Comparison of ENCODE assay signal across 8 cellular contexts in genomic region chr12:11653215-11653753, GRCh38. TPM values are rescaled to one million over a fixed set of nuclear protein-coding genes. Genes with fewer than 3 reads are reported as not detected.
A peak's percentile ranks its signal among the peaks of the same experiment; 100 is the strongest.
DNase-seq lines count a peak whose midpoint lies in the region; ATAC-seq and TF ChIP-seq lines count a peak whose summit lies in the region.

No MANE protein-coding gene starts in this region.

- no peak for TF ChIP-seq CTCF in hepatocyte (IDR thresholded peaks at IDR 0.05; ENCODE audit: poor library complexity)

- peaks cover 26 to 68% (median 56%) of the 10 kb centered on the region in 4 donors for H3K4me1 Mint-ChIP-seq in CD4-positive, CD25-positive, alpha-beta regulatory T cell
- peaks cover 52% of the 10 kb centered on the region for H3K4me1 Mint-ChIP-seq in activated CD8-positive, alpha-beta memory T cell treated with anti-CD3 and anti-CD28 coated beads, Interleukin-2, amount 10 ng/mL, durations not matched to agents 7 days and 5 days

- ATAC-seq in CD4-positive, CD25-positive, alpha-beta regulatory T cell (ENCODE audit: low read depth in 2 of 2) = no peak
- ATAC-seq in HG02885 (IDR thresholded peaks at IDR 0.05; ENCODE audit: poor library complexity, unreplicated experiment) (peak; percentile 31), HG03039 (IDR thresholded peaks at IDR 0.05; ENCODE audit: unreplicated experiment) (no peak), GM19467 (IDR thresholded peaks at IDR 0.05; ENCODE audit: unreplicated experiment) (no peak)
- peak; percentile 28 for ATAC-seq in activated CD8-positive, alpha-beta memory T cell treated with anti-CD3 and anti-CD28 coated beads, Interleukin-2, amount 10 ng/mL, durations not matched to agents 7 days and 5 days

- peaks cover 3% of the 10 kb centered on the region for H3K36me3 Mint-ChIP-seq in CD4-positive, CD25-positive, alpha-beta regulatory T cell
- H3K36me3 Mint-ChIP-seq in activated CD8-positive, alpha-beta memory T cell treated with anti-CD3 and anti-CD28 coated beads, Interleukin-2, amount 10 ng/mL, durations not matched to agents 7 days and 5 days = peaks cover 21% of the 10 kb centered on the region

- peak overlapping the region; percentile 21 to 94 (median 90) for H3K27ac Mint-ChIP-seq in CD4-positive, CD25-positive, alpha-beta regulatory T cell
- peak overlapping the region; percentile 93 for H3K27ac Mint-ChIP-seq in activated CD8-positive, alpha-beta memory T cell treated with anti-CD3 and anti-CD28 coated beads, Interleukin-2, amount 10 ng/mL, durations not matched to agents 7 days and 5 days

- no peaks in the 10 kb centered on the region for H3K9me2 ChIP-seq in hepatocyte (replicated peaks; ENCODE audit: insufficient read depth)

- H3K4me1 ChIP-seq in CD4-positive, CD25-positive, alpha-beta regulatory T cell (ENCODE audit: control insufficient read depth, insufficient read depth, low read length, poor library complexity, severe bottlenecking) = peaks cover 46% of the 10 kb centered on the region
- peaks cover 10% of the 10 kb centered on the region for H3K4me1 ChIP-seq in hepatocyte (ENCODE audit: insufficient read depth)

- peak overlapping the region; percentile 88 to 98 (median 97) for H3K4me3 Mint-ChIP-seq in CD4-positive, CD25-positive, alpha-beta regulatory T cell
- peak overlapping the region; percentile 82 for H3K4me3 Mint-ChIP-seq in activated CD8-positive, alpha-beta memory T cell treated with anti-CD3 and anti-CD28 coated beads, Interleukin-2, amount 10 ng/mL, durations not matched to agents 7 days and 5 days

- CTCF ChIA-PET in activated CD8-positive, alpha-beta memory T cell treated with anti-CD3 and anti-CD28 coated beads, Interleukin-2, amount 10 ng/mL, durations not matched to agents 7 days and 5 days (lab: Charles Lee) = interaction anchor here (1.6 to 2.0 kb wide), 2 partner anchors 354 to 380 kb away, joined by 4 to 7 read pairs; no protein-coding TSS in a partner anchor

- 76% methylated on average over 7 of the region's 7 CpGs for WGBS in hepatocyte (ENCODE audit: low lambda C conversion rate, missing lambda C conversion rate)

- peak overlapping the region; percentile 79 for H3K4me2 ChIP-seq in hepatocyte

- peak in 1 of 3 donors; percentile 35 for DNase-seq in CD4-positive, CD25-positive, alpha-beta regulatory T cell
- peak; percentile 87 for DNase-seq in activated CD8-positive, alpha-beta memory T cell treated with anti-CD3 and anti-CD28 coated beads, Interleukin-2, amount 10 ng/mL, durations not matched to agents 7 days and 5 days
- DNase-seq in hepatocyte (ENCODE audit: low spot score) (no peak), C1 segment of cervical spinal cord (lab: John Stamatoyannopoulos, UW) (no peak)
- DNase-seq in stimulated activated CD4-positive, alpha-beta T cell treated with anti-CD3 and anti-CD28 coated beads, Interleukin-4, amount 100 ng/mL, for 4 hours = peak; percentile 24 to 38

- H3K27me3 ChIP-seq in CD4-positive, CD25-positive, alpha-beta regulatory T cell (ENCODE audit: control insufficient read depth, insufficient read depth, low read length) = no peaks in the 10 kb centered on the region
- no peaks in the 10 kb centered on the region for H3K27me3 ChIP-seq in hepatocyte

- H4K20me1 ChIP-seq in hepatocyte (ENCODE audit: insufficient read depth, poor library complexity, severe bottlenecking) = peaks cover 2% of the 10 kb centered on the region

- no peak overlapping the region for H2AFZ ChIP-seq in hepatocyte

- H3K27ac ChIP-seq in CD4-positive, CD25-positive, alpha-beta regulatory T cell (ENCODE audit: insufficient read depth, low read length, poor library complexity, severe bottlenecking) = peak overlapping the region; percentile 10
- H3K27ac ChIP-seq in hepatocyte = peak overlapping the region; percentile 97

- peaks cover 80% of the 10 kb centered on the region for H3K79me2 ChIP-seq in hepatocyte

- H3K9me3 ChIP-seq in CD4-positive, CD25-positive, alpha-beta regulatory T cell (ENCODE audit: control insufficient read depth in 2 of 2, low read length in 2 of 2) = no peaks in the 10 kb centered on the region
- H3K9me3 ChIP-seq in hepatocyte (ENCODE audit: low read depth) = no peaks in the 10 kb centered on the region

- peak overlapping the region; percentile 89 for H3K4me3 ChIP-seq in CD4-positive, CD25-positive, alpha-beta regulatory T cell (ENCODE audit: low read depth, low read length)
- peak overlapping the region; percentile 12 for H3K4me3 ChIP-seq in hepatocyte

- peaks cover 0 to 4% (median 0%) of the 10 kb centered on the region in 7 donors for H3K9me3 Mint-ChIP-seq in CD4-positive, CD25-positive, alpha-beta regulatory T cell
- no peaks in the 10 kb centered on the region for H3K9me3 Mint-ChIP-seq in activated CD8-positive, alpha-beta memory T cell treated with anti-CD3 and anti-CD28 coated beads, Interleukin-2, amount 10 ng/mL, durations not matched to agents 7 days and 5 days (ENCODE audit: low read depth)

- no peaks in the 10 kb centered on the region for H3K27me3 Mint-ChIP-seq in CD4-positive, CD25-positive, alpha-beta regulatory T cell
- no peaks in the 10 kb centered on the region for H3K27me3 Mint-ChIP-seq in activated CD8-positive, alpha-beta memory T cell treated with anti-CD3 and anti-CD28 coated beads, Interleukin-2, amount 10 ng/mL, durations not matched to agents 7 days and 5 days

- H3K36me3 ChIP-seq in CD4-positive, CD25-positive, alpha-beta regulatory T cell (ENCODE audit: control insufficient read depth, insufficient read depth, low read length) = no peaks in the 10 kb centered on the region
- no peaks in the 10 kb centered on the region for H3K36me3 ChIP-seq in hepatocyte (replicated peaks; ENCODE audit: insufficient read depth, low read depth)

RNA-seq across cellular contexts. Expression of gene ETV6, which starts 3.8 kb away (rescaled TPM):
- 62.5 TPM for total RNA-seq in CD4-positive, CD25-positive, alpha-beta regulatory T cell
- polyA plus RNA-seq in CD4-positive, CD25-positive, alpha-beta regulatory T cell = 1 to 10 TPM; 2.5 to 4.2 (median 3.5) TPM
- total RNA-seq in activated CD8-positive, alpha-beta memory T cell treated with anti-CD3 and anti-CD28 coated beads, Interleukin-2, amount 10 ng/mL, durations not matched to agents 7 days and 5 days = 10 to 100 TPM; 29.4 to 32.6 TPM
- total RNA-seq in hepatocyte = 8.0 and 8.8 TPM in 2 replicates
- 9.7 and 11.9 TPM in 2 replicates for polyA plus RNA-seq in hepatocyte

Comparison
In these comparisons a context has a peak if more than half of its experiments do, and no peak if none do; other contexts are left out.
1. ATAC-seq: peak in HG02885 (single experiment) and activated CD8-positive, alpha-beta memory T cell treated with anti-CD3 and anti-CD28 coated beads, Interleukin-2, amount 10 ng/mL, durations not matched to agents 7 days and 5 days (single experiment); none in CD4-positive, CD25-positive, alpha-beta regulatory T cell (0 of 2), HG03039 (single experiment) and GM19467 (single experiment).
2. DNase-seq: peak in activated CD8-positive, alpha-beta memory T cell treated with anti-CD3 and anti-CD28 coated beads, Interleukin-2, amount 10 ng/mL, durations not matched to agents 7 days and 5 days (single experiment) and stimulated activated CD4-positive, alpha-beta T cell treated with anti-CD3 and anti-CD28 coated beads, Interleukin-4, amount 100 ng/mL, for 4 hours (2 of 2); none in hepatocyte (single experiment) and C1 segment of cervical spinal cord (0 of 14).